ENCODE assay signal across 8 cellular contexts in the genomic region with DNA sequence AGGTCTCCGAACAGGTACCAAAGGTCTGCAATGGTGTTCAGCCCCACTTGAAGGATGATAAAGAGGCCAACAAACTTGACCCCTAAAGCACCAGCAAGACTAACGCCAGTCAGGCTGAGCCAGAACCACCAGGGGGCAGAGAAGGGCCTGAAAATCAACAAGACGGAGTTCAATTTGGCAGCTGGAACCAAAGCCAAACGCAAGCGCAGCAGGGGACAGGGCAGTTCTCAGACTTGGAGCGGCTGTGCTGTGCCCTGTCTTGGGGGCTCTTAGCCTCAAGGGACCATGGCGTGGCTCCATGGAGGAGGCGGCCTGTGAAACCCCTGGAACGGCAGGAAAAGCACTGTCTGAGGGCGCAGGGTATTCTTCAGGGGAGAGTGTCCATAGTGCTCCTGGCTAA. TPM values are rescaled to one million over a fixed set of nuclear protein-coding genes. Genes with fewer than 3 reads are reported as not detected.
A peak's percentile ranks its signal among the peaks of the same experiment; 100 is the strongest.
DNase-seq lines count a peak whose midpoint lies in the region; ATAC-seq and TF ChIP-seq lines count a peak whose summit lies in the region.

No MANE protein-coding gene starts in this region.

- no peaks in the 10 kb centered on the region for H3K9me3 ChIP-seq in endodermal cell (ENCODE audit: control insufficient read depth, low read length)

- H3K4me1 Mint-ChIP-seq in endodermal cell = peaks cover 17% of the 10 kb centered on the region

- H3K4me3 Mint-ChIP-seq in endodermal cell = no peak overlapping the region

- peaks cover 68% of the 10 kb centered on the region for H3K36me3 ChIP-seq in endodermal cell (ENCODE audit: control insufficient read depth, insufficient read depth, low read length)

- peaks cover 34% of the 10 kb centered on the region for H3K36me3 Mint-ChIP-seq in endodermal cell (ENCODE audit: low read depth)

- peak; percentile 95 for TF ChIP-seq CTCF in endodermal cell (conservative IDR thresholded peaks at IDR 0.05)

- no peak overlapping the region for H3K27ac Mint-ChIP-seq in endodermal cell

- no peaks in the 10 kb centered on the region for H3K27me3 Mint-ChIP-seq in endodermal cell (ENCODE audit: insufficient read depth)

- H3K9me3 Mint-ChIP-seq in endodermal cell = no peaks in the 10 kb centered on the region

- H3K9ac ChIP-seq in endodermal cell (ENCODE audit: extremely low read depth, low read length, poor library complexity, severe bottlenecking) = no peak overlapping the region

- H3K4me1 ChIP-seq in endodermal cell (ENCODE audit: control insufficient read depth, insufficient read depth, low read length) = peaks cover 8% of the 10 kb centered on the region

- peak; percentile 72 for DNase-seq in AG08396 (ENCODE audit: low spot score)
- peak; percentile 56 for DNase-seq in GM19238 (ENCODE audit: insufficient read length, low spot score)
- peak; percentile 48 for DNase-seq in NCI-H345 (lab: John Stamatoyannopoulos, UW)
- DNase-seq in activated CD4-positive, alpha-beta T cell treated with anti-CD3 and anti-CD28 coated beads, Interleukin-2, amount 50 U/mL, for 4 hours = peak; percentile 39 to 44
- DNase-seq in endodermal cell = peak; percentile 97
- DNase-seq in medulla oblongata (ENCODE audit: extremely low spot score) = peak; percentile 98
- peak; percentile 28 for DNase-seq in stimulated activated CD8-positive, alpha-beta memory T cell treated with anti-CD3 and anti-CD28 coated beads, Interleukin-4, amount 100 ng/mL, for 24 hours (ENCODE audit: low read depth)

- 45 to 51% methylated on average over 9 to 10 of the region's 10 CpGs for WGBS in endodermal cell (ENCODE audit: insufficient coverage in 1 of 2, insufficient read length in 1 of 2), 2 experiments

- H3K27me3 ChIP-seq in endodermal cell (ENCODE audit: control insufficient read depth, insufficient read depth, low read length, poor library complexity, severe bottlenecking) = no peaks in the 10 kb centered on the region

- ATAC-seq in HG03135 (IDR thresholded peaks at IDR 0.05; ENCODE audit: unreplicated experiment) = no peak

- H3K4me3 ChIP-seq in endodermal cell (ENCODE audit: low read length) = no peak overlapping the region

- no peak overlapping the region for H3K27ac ChIP-seq in endodermal cell (ENCODE audit: low read depth, low read length)

RNA-seq across cellular contexts. Expression of a gene that starts 19.6 kb away (rescaled TPM):
- total RNA-seq in endodermal cell = 10 to 100 TPM; 58.5 to 70.6 TPM
- polyA plus RNA-seq in endodermal cell (2013, experiment 1 of 2) = 32.3 TPM
- polyA plus RNA-seq in endodermal cell (2013, experiment 2 of 2) = 29.6 TPM

RNA-seq across cellular contexts. Expression of a gene that starts 19.7 kb away (rescaled TPM):
- 10 to 100 TPM; 38.3 to 40.4 TPM for total RNA-seq in endodermal cell
- polyA plus RNA-seq in endodermal cell (2013, experiment 1 of 2) = 35.9 TPM
- 37.6 TPM for polyA plus RNA-seq in endodermal cell (2013, experiment 2 of 2)

RNA-seq across cellular contexts. Expression of a gene that starts 30.1 kb away (rescaled TPM):
- total RNA-seq in endodermal cell = not detected
- polyA plus RNA-seq in endodermal cell (2013, experiment 1 of 2) = not detected
- 0.12 TPM for polyA plus RNA-seq in endodermal cell (2013, experiment 2 of 2)

Comparison
In these comparisons a context has a peak if more than half of its experiments do, and no peak if none do; other contexts are left out.
1. DNase-seq: peak in every context shown above with its lines; median percentile 98 in medulla oblongata; 97 in endodermal cell; 72 in AG08396; 56 in GM19238; 48 in NCI-H345; 42 in activated CD4-positive, alpha-beta T cell treated with anti-CD3 and anti-CD28 coated beads, Interleukin-2, amount 50 U/mL, for 4 hours; 28 in stimulated activated CD8-positive, alpha-beta memory T cell treated with anti-CD3 and anti-CD28 coated beads, Interleukin-4, amount 100 ng/mL, for 24 hours.